ENCODE assay signal across 27 cellular contexts in the genomic region with DNA sequence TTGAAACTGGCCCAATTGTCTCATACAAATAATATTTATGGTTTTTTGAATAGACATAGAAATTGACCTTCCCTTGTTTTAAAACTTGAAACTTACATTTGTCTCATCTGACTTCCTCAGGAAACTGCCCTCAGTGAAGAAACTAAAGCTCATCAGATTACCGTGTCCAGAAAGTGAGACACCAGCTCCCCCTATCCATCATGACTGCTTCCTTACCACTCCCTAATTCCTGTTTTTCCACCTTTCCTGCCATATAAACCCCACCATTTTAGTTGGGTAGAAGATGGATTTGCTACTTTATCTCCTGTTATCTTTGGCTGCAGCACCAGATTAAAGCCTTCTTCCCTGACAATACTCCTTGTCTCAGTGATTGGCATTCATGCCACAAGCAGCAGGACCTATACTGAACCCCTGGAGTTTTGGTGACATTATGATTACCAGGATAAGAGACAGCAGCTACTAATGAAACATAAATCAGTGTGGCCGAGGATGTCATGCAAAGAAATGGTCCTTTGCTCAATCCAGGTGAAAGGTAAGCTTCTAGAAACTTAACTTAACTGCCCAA.
DNase-seq lines count a peak whose midpoint lies in the region; ATAC-seq, FAIRE-seq and TF ChIP-seq lines count a peak whose summit lies in the region.
"Had no signal": no experiment of that assay in that cellular context is flagged by ENCODE, and none has a peak within 500 bp of the region (broad histone marks: within the 10 kb centered on the region; RNA-seq: fewer than 3 reads in every experiment).

No MANE protein-coding gene starts in this region.

- no peaks in the 10 kb centered on the region for H3K27me3 ChIP-seq in foreskin keratinocyte
- H3K27me3 ChIP-seq: esophagus squamous epithelium, stomach had no signal

- H3K4me1 Mint-ChIP-seq in endothelial cell (ENCODE audit: unreplicated experiment) (no peaks in the 10 kb centered on the region), CD14-positive monocyte (no peaks in the 10 kb centered on the region)
- H3K4me1 Mint-ChIP-seq: central memory CD8-positive, alpha-beta T cell; T-helper 17 cell had no signal

- POLR2A ChIA-PET in HEK293 (lab: Yijun Ruan, JAX) = no interaction called here

- H3K4me3 Mint-ChIP-seq in endothelial cell (ENCODE audit: unreplicated experiment) (no peak overlapping the region), CD14-positive monocyte (no peak overlapping the region)
- H3K4me3 Mint-ChIP-seq: activated CD4-positive, alpha-beta memory T cell treated with anti-CD3 and anti-CD28 coated beads for 36 hours; activated naive CD4-positive, alpha-beta T cell treated with anti-CD3 and anti-CD28 coated beads for 36 hours; CD8-positive, alpha-beta T cell; central memory CD8-positive, alpha-beta T cell; neural crest cell; T-helper 17 cell had no signal

- CTCF ChIA-PET in HEK293 (lab: Yijun Ruan, JAX) = interaction anchor here (0.6 to 1.2 kb wide), 2 partner anchors 149 to 395 kb away, joined by 3 to 6 read pairs; no protein-coding TSS in a partner anchor

- H3K27ac ChIP-seq in HEK293 (ENCODE audit: extremely low read depth, low read depth, low read length) (no peak overlapping the region), foreskin keratinocyte (no peak overlapping the region)
- H3K27ac ChIP-seq: esophagus squamous epithelium, left ventricle myocardium inferior, stomach, VCaP had no signal

- intact Hi-C loops in CD14-positive monocyte (cut with micrococcal nuclease) = no loop called here
- intact Hi-C loops in head of caudate nucleus (cut with DNase I) = no loop called here

- ATAC-seq in foreskin keratinocyte = no peak
- ATAC-seq: CD8-positive, alpha-beta T cell; mucosa of descending colon; T-helper 17 cell had no signal

- H3K36me3 Mint-ChIP-seq in endothelial cell (ENCODE audit: low read depth, unreplicated experiment) = no peaks in the 10 kb centered on the region
- H3K36me3 Mint-ChIP-seq in CD14-positive monocyte = no peaks in the 10 kb centered on the region
- H3K36me3 Mint-ChIP-seq: activated CD4-positive, alpha-beta memory T cell treated with anti-CD3 and anti-CD28 coated beads for 36 hours; CD8-positive, alpha-beta T cell had no signal

- H3K27me3 Mint-ChIP-seq in endothelial cell (ENCODE audit: unreplicated experiment) = peaks cover 1% of the 10 kb centered on the region
- H3K27me3 Mint-ChIP-seq in CD14-positive monocyte (ENCODE audit: low read depth in 3 of 3) = no peaks in the 10 kb centered on the region
- H3K27me3 Mint-ChIP-seq: activated CD4-positive, alpha-beta memory T cell treated with anti-CD3 and anti-CD28 coated beads for 36 hours; central memory CD8-positive, alpha-beta T cell; T-helper 17 cell had no signal

- DNase-seq in D721Med (ENCODE audit: insufficient read length, low spot score) = no peak
- peak; percentile 9 for DNase-seq in amniotic epithelial cell (ENCODE audit: low read depth)
- no peak for DNase-seq in foreskin keratinocyte
- no peak for DNase-seq in endothelial cell (ENCODE audit: low spot score)
- no peak for DNase-seq in CD14-positive monocyte (ENCODE audit: low spot score)
- no peak for DNase-seq in head of caudate nucleus
- no peak for DNase-seq in foreskin melanocyte
- DNase-seq: activated CD4-positive, alpha-beta memory T cell treated with anti-CD3 and anti-CD28 coated beads for 36 hours; activated naive CD4-positive, alpha-beta T cell treated with anti-CD3 and anti-CD28 coated beads for 36 hours; activated T-cell treated with anti-CD3 and anti-CD28 coated beads for 4 hours; CD8-positive, alpha-beta T cell; DMS79 treated with DMSO at 0.1 percent for 48 hours; esophagus squamous epithelium; left ventricle myocardium inferior; mucosa of descending colon; NCI-H1092 treated with DMSO at 0.1 percent for 48 hours; NCI-H2081; NCI-H510A treated with DMSO at 0.1 percent for 48 hours; SIG-M5; stomach; T-helper 17 cell; trophoblast cell had no signal

- TF ChIP-seq CTCF in D721Med (IDR thresholded peaks at IDR 0.05; ENCODE audit: insufficient read depth, missing control alignments) (peak; percentile 8), HEK293 (tag by site-specific recombination; IDR thresholded peaks at IDR 0.05) (no peak), foreskin keratinocyte (conservative IDR thresholded peaks at IDR 0.05) (peak; percentile 39), endothelial cell (IDR thresholded peaks at IDR 0.05; ENCODE audit: unreplicated experiment) (no peak), CD14-positive monocyte (IDR thresholded peaks at IDR 0.05) (no peak)

- H3K27ac Mint-ChIP-seq in endothelial cell (ENCODE audit: unreplicated experiment) = no peak overlapping the region
- H3K27ac Mint-ChIP-seq in CD14-positive monocyte = no peak overlapping the region
- H3K27ac Mint-ChIP-seq: activated CD4-positive, alpha-beta memory T cell treated with anti-CD3 and anti-CD28 coated beads for 36 hours; activated naive CD4-positive, alpha-beta T cell treated with anti-CD3 and anti-CD28 coated beads for 36 hours; CD8-positive, alpha-beta T cell; T-helper 17 cell had no signal

- H3K4me1 ChIP-seq in HEK293 (ENCODE audit: control insufficient read depth, insufficient read depth, low read length) = no peaks in the 10 kb centered on the region
- no peaks in the 10 kb centered on the region for H3K4me1 ChIP-seq in foreskin keratinocyte
- H3K4me1 ChIP-seq: esophagus squamous epithelium, HAP-1, left ventricle myocardium inferior, stomach had no signal

- no peaks in the 10 kb centered on the region for H3K36me3 ChIP-seq in HEK293 (ENCODE audit: control insufficient read depth in 2 of 2, insufficient read depth in 1 of 2, low read length in 2 of 2)
- H3K36me3 ChIP-seq: esophagus squamous epithelium, HAP-1, left ventricle myocardium inferior, stomach had no signal

- H3K9me3 Mint-ChIP-seq in endothelial cell (ENCODE audit: unreplicated experiment) (peaks cover 4% of the 10 kb centered on the region), CD14-positive monocyte (peaks cover 0 to 5% (median 0%) of the 10 kb centered on the region in 7 donors)

- H3K9me3 ChIP-seq in HEK293 (ENCODE audit: control insufficient read depth, insufficient read depth, low read depth, low read length) = no peaks in the 10 kb centered on the region
- H3K9me3 ChIP-seq: esophagus squamous epithelium, mucosa of descending colon had no signal

- H3K4me3 ChIP-seq in HEK293 (ENCODE audit: low read depth, low read length) = no peak overlapping the region
- H3K4me3 ChIP-seq: esophagus squamous epithelium, HAP-1, left ventricle myocardium inferior, mucosa of descending colon, stomach had no signal

- FAIRE-seq in D721Med (lab: Jason Lieb, UNC) = no peak

TF ChIP-seq in HEK293, 187 proteins besides CTCF, POLR2A, EP300 and RAD21 (continues in another document):
- no peak for TF ChIP-seq ZNF518A (tag by site-specific recombination; conservative IDR thresholded peaks at IDR 0.05; ENCODE audit: low read depth)
- no peak for TF ChIP-seq ZNF350 (tag by site-specific recombination; IDR thresholded peaks at IDR 0.05)
- TF ChIP-seq ZNF391 (tag by site-specific recombination; IDR thresholded peaks at IDR 0.05; ENCODE audit: borderline replicate concordance, low read depth) = no peak
- 0 out of 2 replicates have a peak, but pooled peaks have one; percentile 16 for TF ChIP-seq PRDM4 (tag by site-specific recombination; IDR thresholded peaks at IDR 0.05)

Comparison
In these comparisons a context has a peak if more than half of its experiments do, and no peak if none do; other contexts are left out.
1. CTCF ChIP-seq: peak in D721Med (single experiment) and foreskin keratinocyte (single experiment); none in HEK293 (single experiment), endothelial cell (single experiment) and CD14-positive monocyte (single experiment).